14 cellular contexts compared by ENCODE assay signal in genomic region chr4:108427946-108428345, GRCh38.
"Had no signal": no experiment of that assay in that cellular context is flagged by ENCODE, and none has a peak within 500 bp of the region (broad histone marks: within the 10 kb centered on the region; RNA-seq: fewer than 3 reads in every experiment).

No MANE protein-coding gene starts in this region.

- H3K4me2 ChIP-seq: hepatocyte had no signal

- H3K79me2 ChIP-seq: hepatocyte had no signal

- DNase-seq: activated CD4-positive, alpha-beta T cell treated with anti-CD3 and anti-CD28 coated beads for 1 hour; activated CD4-positive, alpha-beta T cell treated with anti-CD3 and anti-CD28 coated beads, Interleukin-2, amount 50 U/mL, for 4 hours; anterior cingulate cortex; effector memory CD4-positive, alpha-beta T cell; kidney; left ventricle myocardium inferior; stimulated activated CD4-positive, alpha-beta T cell treated with anti-CD3 and anti-CD28 coated beads, Interleukin-15, amount 100 ng/mL, for 24 hours; stimulated activated CD4-positive, alpha-beta T cell treated with anti-CD3 and anti-CD28 coated beads, Interleukin-4, amount 100 ng/mL, for 1 hour; stimulated activated naive B cell treated with anti-CD40 and anti-IgM and Interleukin-4, amounts not matched to agents 10 μg/mL and 1 μg/mL and 100 μg/mL, for 72 hours; T-cell; thyroid gland had no signal

- H2AFZ ChIP-seq: hepatocyte had no signal

- ATAC-seq: natural killer cell treated with Interleukin-12 subunit alpha and Interleukin-12 subunit beta and Interleukin-15 and Interleukin-18, amount 100 ng/mL, for 72 hours; stimulated activated naive B cell treated with anti-CD40 and anti-IgM and Interleukin-4, amounts not matched to agents 10 μg/mL and 1 μg/mL and 100 μg/mL, for 72 hours; T-cell had no signal

- H3K4me1 ChIP-seq: left ventricle myocardium inferior, thyroid gland had no signal

- H3K27me3 ChIP-seq: hepatocyte, thyroid gland had no signal

- H3K27ac ChIP-seq: hepatocyte, left ventricle myocardium inferior, thyroid gland, VCaP had no signal

- H3K36me3 ChIP-seq: left ventricle myocardium inferior, thyroid gland had no signal

- H3K4me3 ChIP-seq: hepatocyte, left ventricle myocardium inferior, thyroid gland had no signal

- H3K9me3 ChIP-seq: thyroid gland had no signal
